ENCODE assay signal across 22 cellular contexts in the genomic region with DNA sequence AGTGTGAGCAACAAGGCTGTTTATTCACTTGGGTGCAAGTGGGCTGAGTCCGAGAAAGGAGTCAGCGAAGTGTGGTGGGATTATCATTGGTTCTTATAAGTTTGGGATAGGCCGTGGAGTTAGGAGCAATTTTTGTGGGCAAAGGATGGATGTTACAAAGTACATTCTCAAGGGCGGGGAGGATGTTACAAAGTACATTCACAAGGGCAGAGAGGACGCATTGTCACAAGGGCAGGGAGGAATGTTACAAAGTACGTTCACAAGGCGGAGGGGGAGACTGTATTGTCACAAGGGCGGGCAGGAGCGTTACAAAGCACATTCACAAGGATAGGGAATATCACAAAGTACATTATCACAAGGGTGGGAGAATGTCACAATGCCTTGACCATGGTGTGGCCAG.
"Had no signal": no experiment of that assay in that cellular context is flagged by ENCODE, and none has a peak within 500 bp of the region (broad histone marks: within the 10 kb centered on the region; RNA-seq: fewer than 3 reads in every experiment).

No MANE protein-coding gene starts in this region.

- H3K9ac ChIP-seq: parathyroid adenoma had no signal

- H3K4me1 ChIP-seq: ascending aorta, parathyroid adenoma had no signal

- H3K4me3 Mint-ChIP-seq: activated CD4-positive, alpha-beta T cell treated with anti-CD3 and anti-CD28 coated beads, Interleukin-2, amount 10 ng/mL, durations not matched to agents 7 days and 5 days; naive thymus-derived CD8-positive, alpha-beta T cell; stimulated activated effector memory CD8-positive, alpha-beta T cell treated with anti-CD3 and anti-CD28 coated beads, Interleukin-12 subunit alpha, Interleukin-12 subunit beta, amount 100 ng/mL, for 72 hours had no signal

- H3K27ac Mint-ChIP-seq: activated CD4-positive, alpha-beta T cell treated with anti-CD3 and anti-CD28 coated beads, Interleukin-2, amount 10 ng/mL, durations not matched to agents 7 days and 5 days; naive thymus-derived CD8-positive, alpha-beta T cell; stimulated activated effector memory CD8-positive, alpha-beta T cell treated with anti-CD3 and anti-CD28 coated beads, Interleukin-12 subunit alpha, Interleukin-12 subunit beta, amount 100 ng/mL, for 72 hours had no signal

- H3K79me2 ChIP-seq: parathyroid adenoma had no signal

- H3K9me3 Mint-ChIP-seq: activated CD4-positive, alpha-beta T cell treated with anti-CD3 and anti-CD28 coated beads, Interleukin-2, amount 10 ng/mL, durations not matched to agents 7 days and 5 days; naive thymus-derived CD8-positive, alpha-beta T cell; stimulated activated effector memory CD8-positive, alpha-beta T cell treated with anti-CD3 and anti-CD28 coated beads, Interleukin-12 subunit alpha, Interleukin-12 subunit beta, amount 100 ng/mL, for 72 hours had no signal

- ATAC-seq: activated CD4-positive, CD25-positive, alpha-beta regulatory T cell treated with anti-CD3 and anti-CD28 coated beads, Interleukin-2, amount 50 U/mL, for 24 hours; left cardiac atrium; naive thymus-derived CD8-positive, alpha-beta T cell; stimulated activated effector memory CD8-positive, alpha-beta T cell treated with anti-CD3 and anti-CD28 coated beads, Interleukin-12 subunit alpha, Interleukin-12 subunit beta, amount 100 ng/mL, for 72 hours had no signal

- H3K36me3 ChIP-seq: ascending aorta, esophagus muscularis mucosa, neutrophil, sigmoid colon, stomach, upper lobe of left lung had no signal

- H2AFZ ChIP-seq: parathyroid adenoma had no signal

- H3K9me3 ChIP-seq: ascending aorta, esophagus muscularis mucosa, neutrophil, sigmoid colon, stomach, upper lobe of left lung had no signal

- H3K27me3 ChIP-seq: ascending aorta, esophagus muscularis mucosa, neutrophil, sigmoid colon, upper lobe of left lung had no signal

- DNase-seq: activated CD4-positive, alpha-beta T cell treated with anti-CD3 and anti-CD28 coated beads, Interleukin-2, amount 10 ng/mL, durations not matched to agents 7 days and 5 days; activated CD8-positive, alpha-beta memory T cell treated with anti-CD3 and anti-CD28 coated beads for 24 hours; activated CD8-positive, alpha-beta memory T cell treated with anti-CD3 and anti-CD28 coated beads, Interleukin-2, amount 50 U/mL, for 48 hours; activated effector memory CD4-positive, alpha-beta T cell treated with anti-CD3 and anti-CD28 coated beads, Interleukin-2, amount 50 U/mL, for 16 hours; activated naive CD4-positive, alpha-beta T cell treated with anti-CD3 and anti-CD28 coated beads, Interleukin-2, amount 50 U/mL, for 16 hours; activated T-cell treated with anti-CD3 and anti-CD28 coated beads, Interleukin-2, amount 50 U/mL, for 48 hours; cerebellar nuclear complex; cortex of kidney; left cardiac atrium; naive thymus-derived CD8-positive, alpha-beta T cell; sigmoid colon; stimulated activated CD4-positive, alpha-beta T cell treated with anti-CD3 and anti-CD28 coated beads, Interleukin-4, amount 100 ng/mL, for 24 hours; stomach; T-helper 1 cell; T-helper 9 cell; upper lobe of left lung had no signal

- H3K27ac ChIP-seq: ascending aorta, esophagus muscularis mucosa, neutrophil, parathyroid adenoma, sigmoid colon, stomach, upper lobe of left lung had no signal

- H3K36me3 Mint-ChIP-seq: naive thymus-derived CD8-positive, alpha-beta T cell had no signal

- H3K4me3 ChIP-seq: ascending aorta, esophagus muscularis mucosa, sigmoid colon, stomach, upper lobe of left lung had no signal
